Comparison of ENCODE assay signal across 8 cellular contexts in genomic region chr3:197298341-197298857, GRCh38. TPM values are rescaled to one million over a fixed set of nuclear protein-coding genes. Genes with fewer than 3 reads are reported as not detected.
DNase-seq lines count a peak whose midpoint lies in the region; TF ChIP-seq lines count a peak whose summit lies in the region.

DLG1 (minus strand) TSS chr3:197298612; CDS start chr3:197297204, 1,408 bp downstream.

- no peaks in the 10 kb centered on the region for H3K9me3 ChIP-seq in neuron (ENCODE audit: low read length)

- peak within 1 kb of the TSS; percentile 87 for H2AFZ ChIP-seq in neuron (ENCODE audit: low read depth, low read length)

- peaks cover 21% of the 10 kb centered on the region for H3K4me1 ChIP-seq in neuron (ENCODE audit: insufficient read depth, low read length)

- DNase-seq in EH (ENCODE audit: low read depth): peak; percentile 96
- DNase-seq in H4 (ENCODE audit: low spot score): peak; percentile 86
- peak; percentile 90 for DNase-seq in LoVo (ENCODE audit: low spot score)
- peak; percentile 93 for DNase-seq in activated effector memory CD4-positive, alpha-beta T cell treated with anti-CD3 and anti-CD28 coated beads, Interleukin-2, amount 50 U/mL, for 16 hours
- peak; percentile 91 for DNase-seq in fibroblast of the conjunctiva (ENCODE audit: low read depth)
- DNase-seq in stromal cell of bone marrow (ENCODE audit: low read depth): peak; percentile 87

- peak; percentile 91 for TF ChIP-seq POLR2A in Raji (IDR thresholded peaks at IDR 0.05; ENCODE audit: insufficient read depth, low read depth, low read length)

- H3K36me3 ChIP-seq in neuron (ENCODE audit: insufficient read depth, low read length): peaks cover 29% of the 10 kb centered on the region

- peak within 1 kb of the TSS; percentile 100 for H3K4me3 ChIP-seq in neuron (ENCODE audit: low read length)

- no peaks in the 10 kb centered on the region for H3K27me3 ChIP-seq in neuron (ENCODE audit: insufficient read depth, low read length)

RNA-seq across cellular contexts. Expression of gene DLG1, which starts in this region (rescaled TPM):
- 46.6 and 64.5 TPM in 2 replicates for total RNA-seq in H4 (2014; rRNA removed; shearing (Covaris generic))

Comparison
In these comparisons a context has a peak if more than half of its experiments do, and no peak if none do; other contexts are left out.
1. Peak in every context shown above with its lines: DNase-seq and H3K4me3 ChIP-seq.